ENCODE assay signal across 19 cellular contexts in genomic region chr2:6562762-6563161, GRCh38.
DNase-seq lines count a peak whose midpoint lies in the region; TF ChIP-seq lines count a peak whose summit lies in the region.
"Had no signal": no experiment of that assay in that cellular context is flagged by ENCODE, and none has a peak within 500 bp of the region (broad histone marks: within the 10 kb centered on the region; RNA-seq: fewer than 3 reads in every experiment).

No MANE protein-coding gene starts in this region.

- H3K4me3 ChIP-seq in endocrine pancreas (ENCODE audit: control insufficient read depth, insufficient read depth, low read length) (peak overlapping the region; percentile 50), neural progenitor cell (no peak overlapping the region)

- H3K27ac Mint-ChIP-seq in neural progenitor cell: no peak overlapping the region
- H3K27ac Mint-ChIP-seq: CD14-positive monocyte; CD8-positive, alpha-beta memory T cell had no signal

- H3K4me2 ChIP-seq in neural progenitor cell: no peak overlapping the region

- H3F3A ChIP-seq in neural progenitor cell (ENCODE audit: low read depth): no peaks in the 10 kb centered on the region

- H3K36me3 Mint-ChIP-seq in neural progenitor cell: no peaks in the 10 kb centered on the region
- H3K36me3 Mint-ChIP-seq: CD14-positive monocyte; CD8-positive, alpha-beta memory T cell had no signal

- no peaks in the 10 kb centered on the region for H3K79me2 ChIP-seq in neural progenitor cell (ENCODE audit: low read depth)

- H3K9ac ChIP-seq in endocrine pancreas (ENCODE audit: control insufficient read depth, insufficient read depth, low read length) (no peak overlapping the region), neural progenitor cell (no peak overlapping the region)

- H3K9me3 ChIP-seq in endocrine pancreas (ENCODE audit: control insufficient read depth, low read length): no peaks in the 10 kb centered on the region
- H3K9me3 ChIP-seq in neural progenitor cell (ENCODE audit: low read depth): no peaks in the 10 kb centered on the region
- H3K9me3 ChIP-seq: BE2C had no signal

- H3K36me3 ChIP-seq in endocrine pancreas (ENCODE audit: control insufficient read depth, insufficient read depth, low read length) (no peaks in the 10 kb centered on the region), neural progenitor cell (no peaks in the 10 kb centered on the region)
- H3K36me3 ChIP-seq: BE2C had no signal

- H3K4me1 ChIP-seq in endocrine pancreas (ENCODE audit: control insufficient read depth, insufficient read depth, low read length) (peaks cover 8% of the 10 kb centered on the region), neural progenitor cell (no peaks in the 10 kb centered on the region)

- H4K20me1 ChIP-seq in neural progenitor cell (ENCODE audit: low read depth): no peaks in the 10 kb centered on the region

- no peak overlapping the region for H3K4me3 Mint-ChIP-seq in neural progenitor cell
- H3K4me3 Mint-ChIP-seq: CD14-positive monocyte; CD8-positive, alpha-beta memory T cell had no signal

- peaks cover 2% of the 10 kb centered on the region for H3K9me3 Mint-ChIP-seq in neural progenitor cell

- H3K27ac ChIP-seq in neural progenitor cell: no peak overlapping the region
- H3K27ac ChIP-seq: 22Rv1 had no signal

- H3K27me3 ChIP-seq in endocrine pancreas (ENCODE audit: control insufficient read depth, insufficient read depth, low read length) (no peaks in the 10 kb centered on the region), neural progenitor cell (no peaks in the 10 kb centered on the region)
- H3K27me3 ChIP-seq: BE2C had no signal

- DNase-seq in DMS153 (lab: John Stamatoyannopoulos, UW): peak; percentile 4
- DNase-seq in DMS153 treated with DMSO at 0.1 percent for 48 hours (lab: John Stamatoyannopoulos, UW; ENCODE audit: unreplicated experiment): no peak
- no peak for DNase-seq in neural progenitor cell (ENCODE audit: low spot score)
- DNase-seq in activated T-cell treated with anti-CD3 and anti-CD28 coated beads, Interleukin-2, amount 50 U/mL, for 48 hours: no peak
- no peak for DNase-seq in KG1 (lab: John Stamatoyannopoulos, UW)
- no peak for DNase-seq in ecto neural progenitor cell (ENCODE audit: low spot score)
- DNase-seq: BE2C; CD8-positive, alpha-beta memory T cell; DMS 273 treated with DMSO at 0.1 percent for 48 hours; Karpas-422; NCI-H1092; NCI-H1417 treated with DMSO at 0.1 percent for 48 hours; NCI-H187 treated with DMSO at 0.1 percent for 48 hours; NCI-H446; NCI-H526; SIG-M5 had no signal

- H3K27me3 Mint-ChIP-seq in neural progenitor cell (ENCODE audit: insufficient read depth, low read depth): peaks cover 2% of the 10 kb centered on the region
- H3K27me3 Mint-ChIP-seq: CD8-positive, alpha-beta memory T cell had no signal

- H3K4me1 Mint-ChIP-seq in neural progenitor cell: no peaks in the 10 kb centered on the region
- H3K4me1 Mint-ChIP-seq: CD14-positive monocyte; CD8-positive, alpha-beta memory T cell had no signal

- peak overlapping the region; percentile 71 for H2AFZ ChIP-seq in neural progenitor cell (replicated peaks)

- no peak for TF ChIP-seq CTCF in neural progenitor cell (IDR thresholded peaks at IDR 0.05)
